ENCODE assay signal across 1 cellular context in the genomic region with DNA sequence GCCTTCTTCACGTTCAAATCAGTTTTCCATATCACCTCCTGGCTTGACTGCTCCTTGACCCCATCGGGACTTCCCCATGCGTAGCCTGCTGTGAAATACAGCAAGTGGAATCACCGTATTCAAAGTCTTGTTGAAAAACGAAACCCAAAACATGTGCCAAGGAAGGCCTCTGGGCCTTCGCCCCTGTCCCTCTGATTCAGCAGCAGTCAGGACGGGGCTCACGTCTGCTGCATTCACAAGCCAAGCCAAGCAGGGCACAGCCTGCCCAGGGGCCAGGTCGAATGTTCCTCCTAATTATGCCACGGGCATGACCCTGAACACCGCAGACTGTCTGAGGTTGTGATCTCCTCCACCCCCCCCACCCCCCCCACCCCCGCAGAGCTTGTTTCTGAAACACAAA.
TF ChIP-seq lines count a peak whose summit lies in the region.

No MANE protein-coding gene starts in this region.

TF ChIP-seq in GM23338, 12 proteins besides CTCF, POLR2A, EP300 and RAD21:
- TF ChIP-seq EZH2phosphoT487 (IDR thresholded peaks at IDR 0.05; ENCODE audit: unreplicated experiment) (no peak), CREB1 (CRISPR knock-in tag; IDR thresholded peaks at IDR 0.05; ENCODE audit: low read depth) (no peak), ZNF331 (CRISPR knock-in tag; IDR thresholded peaks at IDR 0.05; ENCODE audit: low read depth) (no peak), NANOG (IDR thresholded peaks at IDR 0.05; ENCODE audit: borderline replicate concordance) (no peak), EZH2 (IDR thresholded peaks at IDR 0.05; ENCODE audit: low read depth, unreplicated experiment) (no peak), JUNB (IDR thresholded peaks at IDR 0.05; ENCODE audit: unreplicated experiment) (no peak), ZNF114 (CRISPR knock-in tag; IDR thresholded peaks at IDR 0.05) (no peak), POLR2AphosphoS5 (IDR thresholded peaks at IDR 0.05; ENCODE audit: low read depth) (no peak), STAT1 (IDR thresholded peaks at IDR 0.05; ENCODE audit: unreplicated experiment) (no peak)
- TF ChIP-seq, protein P1, sequence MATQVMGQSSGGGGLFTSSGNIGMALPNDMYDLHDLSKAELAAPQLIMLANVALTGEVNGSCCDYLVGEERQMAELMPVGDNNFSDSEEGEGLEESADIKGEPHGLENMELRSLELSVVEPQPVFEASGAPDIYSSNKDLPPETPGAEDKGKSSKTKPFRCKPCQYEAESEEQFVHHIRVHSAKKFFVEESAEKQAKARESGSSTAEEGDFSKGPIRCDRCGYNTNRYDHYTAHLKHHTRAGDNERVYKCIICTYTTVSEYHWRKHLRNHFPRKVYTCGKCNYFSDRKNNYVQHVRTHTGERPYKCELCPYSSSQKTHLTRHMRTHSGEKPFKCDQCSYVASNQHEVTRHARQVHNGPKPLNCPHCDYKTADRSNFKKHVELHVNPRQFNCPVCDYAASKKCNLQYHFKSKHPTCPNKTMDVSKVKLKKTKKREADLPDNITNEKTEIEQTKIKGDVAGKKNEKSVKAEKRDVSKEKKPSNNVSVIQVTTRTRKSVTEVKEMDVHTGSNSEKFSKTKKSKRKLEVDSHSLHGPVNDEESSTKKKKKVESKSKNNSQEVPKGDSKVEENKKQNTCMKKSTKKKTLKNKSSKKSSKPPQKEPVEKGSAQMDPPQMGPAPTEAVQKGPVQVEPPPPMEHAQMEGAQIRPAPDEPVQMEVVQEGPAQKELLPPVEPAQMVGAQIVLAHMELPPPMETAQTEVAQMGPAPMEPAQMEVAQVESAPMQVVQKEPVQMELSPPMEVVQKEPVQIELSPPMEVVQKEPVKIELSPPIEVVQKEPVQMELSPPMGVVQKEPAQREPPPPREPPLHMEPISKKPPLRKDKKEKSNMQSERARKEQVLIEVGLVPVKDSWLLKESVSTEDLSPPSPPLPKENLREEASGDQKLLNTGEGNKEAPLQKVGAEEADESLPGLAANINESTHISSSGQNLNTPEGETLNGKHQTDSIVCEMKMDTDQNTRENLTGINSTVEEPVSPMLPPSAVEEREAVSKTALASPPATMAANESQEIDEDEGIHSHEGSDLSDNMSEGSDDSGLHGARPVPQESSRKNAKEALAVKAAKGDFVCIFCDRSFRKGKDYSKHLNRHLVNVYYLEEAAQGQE (IDR thresholded peaks at IDR 0.05; ENCODE audit: unreplicated experiment) = no peak
- TF ChIP-seq, protein P2, sequence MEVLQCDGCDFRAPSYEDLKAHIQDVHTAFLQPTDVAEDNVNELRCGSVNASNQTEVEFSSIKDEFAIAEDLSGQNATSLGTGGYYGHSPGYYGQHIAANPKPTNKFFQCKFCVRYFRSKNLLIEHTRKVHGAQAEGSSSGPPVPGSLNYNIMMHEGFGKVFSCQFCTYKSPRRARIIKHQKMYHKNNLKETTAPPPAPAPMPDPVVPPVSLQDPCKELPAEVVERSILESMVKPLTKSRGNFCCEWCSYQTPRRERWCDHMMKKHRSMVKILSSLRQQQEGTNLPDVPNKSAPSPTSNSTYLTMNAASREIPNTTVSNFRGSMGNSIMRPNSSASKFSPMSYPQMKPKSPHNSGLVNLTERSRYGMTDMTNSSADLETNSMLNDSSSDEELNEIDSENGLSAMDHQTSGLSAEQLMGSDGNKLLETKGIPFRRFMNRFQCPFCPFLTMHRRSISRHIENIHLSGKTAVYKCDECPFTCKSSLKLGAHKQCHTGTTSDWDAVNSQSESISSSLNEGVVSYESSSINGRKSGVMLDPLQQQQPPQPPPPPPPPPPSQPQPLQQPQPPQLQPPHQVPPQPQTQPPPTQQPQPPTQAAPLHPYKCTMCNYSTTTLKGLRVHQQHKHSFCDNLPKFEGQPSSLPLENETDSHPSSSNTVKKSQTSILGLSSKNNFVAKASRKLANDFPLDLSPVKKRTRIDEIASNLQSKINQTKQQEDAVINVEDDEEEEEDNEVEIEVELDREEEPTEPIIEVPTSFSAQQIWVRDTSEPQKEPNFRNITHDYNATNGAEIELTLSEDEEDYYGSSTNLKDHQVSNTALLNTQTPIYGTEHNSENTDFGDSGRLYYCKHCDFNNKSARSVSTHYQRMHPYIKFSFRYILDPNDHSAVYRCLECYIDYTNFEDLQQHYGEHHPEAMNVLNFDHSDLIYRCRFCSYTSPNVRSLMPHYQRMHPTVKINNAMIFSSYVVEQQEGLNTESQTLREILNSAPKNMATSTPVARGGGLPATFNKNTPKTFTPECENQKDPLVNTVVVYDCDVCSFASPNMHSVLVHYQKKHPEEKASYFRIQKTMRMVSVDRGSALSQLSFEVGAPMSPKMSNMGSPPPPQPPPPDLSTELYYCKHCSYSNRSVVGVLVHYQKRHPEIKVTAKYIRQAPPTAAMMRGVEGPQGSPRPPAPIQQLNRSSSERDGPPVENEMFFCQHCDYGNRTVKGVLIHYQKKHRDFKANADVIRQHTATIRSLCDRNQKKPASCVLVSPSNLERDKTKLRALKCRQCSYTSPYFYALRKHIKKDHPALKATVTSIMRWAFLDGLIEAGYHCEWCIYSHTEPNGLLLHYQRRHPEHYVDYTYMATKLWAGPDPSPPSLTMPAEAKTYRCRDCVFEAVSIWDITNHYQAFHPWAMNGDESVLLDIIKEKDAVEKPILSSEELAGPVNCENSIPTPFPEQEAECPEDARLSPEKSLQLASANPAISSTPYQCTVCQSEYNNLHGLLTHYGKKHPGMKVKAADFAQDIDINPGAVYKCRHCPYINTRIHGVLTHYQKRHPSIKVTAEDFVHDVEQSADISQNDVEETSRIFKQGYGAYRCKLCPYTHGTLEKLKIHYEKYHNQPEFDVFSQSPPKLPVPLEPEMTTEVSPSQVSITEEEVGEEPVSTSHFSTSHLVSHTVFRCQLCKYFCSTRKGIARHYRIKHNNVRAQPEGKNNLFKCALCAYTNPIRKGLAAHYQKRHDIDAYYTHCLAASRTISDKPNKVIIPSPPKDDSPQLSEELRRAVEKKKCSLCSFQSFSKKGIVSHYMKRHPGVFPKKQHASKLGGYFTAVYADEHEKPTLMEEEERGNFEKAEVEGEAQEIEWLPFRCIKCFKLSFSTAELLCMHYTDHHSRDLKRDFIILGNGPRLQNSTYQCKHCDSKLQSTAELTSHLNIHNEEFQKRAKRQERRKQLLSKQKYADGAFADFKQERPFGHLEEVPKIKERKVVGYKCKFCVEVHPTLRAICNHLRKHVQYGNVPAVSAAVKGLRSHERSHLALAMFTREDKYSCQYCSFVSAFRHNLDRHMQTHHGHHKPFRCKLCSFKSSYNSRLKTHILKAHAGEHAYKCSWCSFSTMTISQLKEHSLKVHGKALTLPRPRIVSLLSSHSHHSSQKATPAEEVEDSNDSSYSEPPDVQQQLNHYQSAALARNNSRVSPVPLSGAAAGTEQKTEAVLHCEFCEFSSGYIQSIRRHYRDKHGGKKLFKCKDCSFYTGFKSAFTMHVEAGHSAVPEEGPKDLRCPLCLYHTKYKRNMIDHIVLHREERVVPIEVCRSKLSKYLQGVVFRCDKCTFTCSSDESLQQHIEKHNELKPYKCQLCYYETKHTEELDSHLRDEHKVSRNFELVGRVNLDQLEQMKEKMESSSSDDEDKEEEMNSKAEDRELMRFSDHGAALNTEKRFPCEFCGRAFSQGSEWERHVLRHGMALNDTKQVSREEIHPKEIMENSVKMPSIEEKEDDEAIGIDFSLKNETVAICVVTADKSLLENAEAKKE (CRISPR knock-in tag; IDR thresholded peaks at IDR 0.05) = no peak
- TF ChIP-seq, protein P3, sequence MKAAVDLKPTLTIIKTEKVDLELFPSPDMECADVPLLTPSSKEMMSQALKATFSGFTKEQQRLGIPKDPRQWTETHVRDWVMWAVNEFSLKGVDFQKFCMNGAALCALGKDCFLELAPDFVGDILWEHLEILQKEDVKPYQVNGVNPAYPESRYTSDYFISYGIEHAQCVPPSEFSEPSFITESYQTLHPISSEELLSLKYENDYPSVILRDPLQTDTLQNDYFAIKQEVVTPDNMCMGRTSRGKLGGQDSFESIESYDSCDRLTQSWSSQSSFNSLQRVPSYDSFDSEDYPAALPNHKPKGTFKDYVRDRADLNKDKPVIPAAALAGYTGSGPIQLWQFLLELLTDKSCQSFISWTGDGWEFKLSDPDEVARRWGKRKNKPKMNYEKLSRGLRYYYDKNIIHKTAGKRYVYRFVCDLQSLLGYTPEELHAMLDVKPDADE (IDR thresholded peaks at IDR 0.05) = no peak
